ENCODE assay signal across 19 cellular contexts in the genomic region with DNA sequence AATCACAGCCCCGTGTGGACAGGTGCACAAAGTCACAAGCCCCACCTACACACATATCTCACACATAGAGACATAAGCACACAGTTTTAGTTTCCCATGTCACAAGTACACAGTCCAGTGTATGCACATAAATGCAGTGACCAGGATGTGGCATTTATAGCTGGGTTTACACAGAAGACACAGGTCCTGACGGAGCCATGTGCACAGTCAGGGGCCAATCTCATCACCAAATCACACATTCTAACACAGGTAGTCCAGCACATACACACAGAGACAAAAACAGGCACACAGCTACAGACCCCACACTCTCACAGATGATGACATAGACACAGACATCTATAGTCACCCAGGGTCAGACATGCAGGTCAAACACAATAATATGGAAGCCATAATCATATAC. TPM values are rescaled to one million over a fixed set of nuclear protein-coding genes. Genes with fewer than 3 reads are reported as not detected.
A peak's percentile ranks its signal among the peaks of the same experiment; 100 is the strongest.
DNase-seq lines count a peak whose midpoint lies in the region; ATAC-seq, FAIRE-seq and TF ChIP-seq lines count a peak whose summit lies in the region.
"Had no signal": no experiment of that assay in that cellular context is flagged by ENCODE, and none has a peak within 500 bp of the region (broad histone marks: within the 10 kb centered on the region; RNA-seq: fewer than 3 reads in every experiment).

No MANE protein-coding gene starts in this region.

- H3K9me3 Mint-ChIP-seq in MCF 10A (ENCODE audit: unreplicated experiment), result no peaks in the 10 kb centered on the region
- H3K9me3 Mint-ChIP-seq: naive thymus-derived CD4-positive, alpha-beta T cell had no signal

- POLR2A ChIA-PET in MCF 10A (lab: Yijun Ruan, JAX), result interaction anchor here (0.7 to 1.5 kb wide), 2 partner anchors 12 to 52 kb away, joined by 3 read pairs; no protein-coding TSS in a partner anchor
- POLR2A ChIA-PET in K562 (lab: Yijun Ruan, JAX), result interaction anchor here (0.6 kb wide), 1 partner anchor 321 kb away, joined by 3 read pairs; no protein-coding TSS in a partner anchor

- H2AFZ ChIP-seq in mammary epithelial cell (ENCODE audit: low read depth, low read length), result no peak overlapping the region
- no peak overlapping the region for H2AFZ ChIP-seq in K562 (ENCODE audit: low read depth, low read length)
- H2AFZ ChIP-seq in hepatocyte, result no peak overlapping the region

- no peaks in the 10 kb centered on the region for H3K27me3 ChIP-seq in mammary epithelial cell (ENCODE audit: insufficient read depth, low read length)
- no peaks in the 10 kb centered on the region for H3K27me3 ChIP-seq in K562 (ENCODE audit: control insufficient read depth in 2 of 2, insufficient read depth in 2 of 2, low read length in 2 of 2)
- no peaks in the 10 kb centered on the region for H3K27me3 ChIP-seq in hepatocyte
- no peaks in the 10 kb centered on the region for H3K27me3 ChIP-seq in thoracic aorta (replicated peaks; ENCODE audit: insufficient read depth)

- TF ChIP-seq CTCF in MCF 10A (IDR thresholded peaks at IDR 0.05; ENCODE audit: unreplicated experiment) (no peak), mammary epithelial cell (conservative IDR thresholded peaks at IDR 0.05 in 1 of 2, IDR thresholded peaks at IDR 0.05 in 1 of 2; ENCODE audit: extremely low read depth in 1 of 2, insufficient read depth in 1 of 2, low read depth in 1 of 2, low read length in 2 of 2) (no peak), K562 (IDR thresholded peaks at IDR 0.05 in 2 of 3, conservative IDR thresholded peaks at IDR 0.05 in 1 of 3; ENCODE audit: insufficient read depth in 2 of 3, low read depth in 1 of 3, low read length in 3 of 3) (no peak), hepatocyte (IDR thresholded peaks at IDR 0.05; ENCODE audit: poor library complexity) (no peak), thoracic aorta (IDR thresholded peaks at IDR 0.05) (no peak)

- BruUV-seq in MCF 10A (replicated peaks; lab: Mats Ljungman, UMichigan) (TSS peak; percentile 27), mammary epithelial cell (replicated peaks; lab: Mats Ljungman, UMichigan) (no TSS peak), K562 (replicated peaks; lab: Mats Ljungman, UMichigan) (TSS peak; percentile 50)

- H3K9me2 ChIP-seq in hepatocyte (replicated peaks; ENCODE audit: insufficient read depth), result no peaks in the 10 kb centered on the region

- no peak overlapping the region for H3K27ac Mint-ChIP-seq in MCF 10A (ENCODE audit: low read depth, unreplicated experiment)
- H3K27ac Mint-ChIP-seq: naive thymus-derived CD4-positive, alpha-beta T cell; T-helper 17 cell had no signal

- H4K20me1 ChIP-seq in mammary epithelial cell (ENCODE audit: insufficient read depth, low read length), result no peaks in the 10 kb centered on the region
- H4K20me1 ChIP-seq in K562 (replicated peaks; ENCODE audit: control insufficient read depth, insufficient read depth, low read length), result 0 out of 2 replicates have a peak, but pooled peaks cover 4% of the 10 kb centered on the region
- no peaks in the 10 kb centered on the region for H4K20me1 ChIP-seq in hepatocyte (ENCODE audit: insufficient read depth, poor library complexity, severe bottlenecking)

- TF ChIP-seq RAD21 in K562 (CRISPR knock-in tag; conservative IDR thresholded peaks at IDR 0.05 in 1 of 2, IDR thresholded peaks at IDR 0.05 in 1 of 2), result no peak

- dilution Hi-C loops in mammary epithelial cell (cut with HindIII; ENCODE audit: low sequenced_read_pairs), result no loop called here

- H3K27ac ChIP-seq in mammary epithelial cell (ENCODE audit: insufficient read depth, low read depth, low read length) (no peak overlapping the region), K562 (ENCODE audit: extremely low read depth, low read depth, low read length) (peak overlapping the region; percentile 62; the same call in 1 of the 3 replicates), hepatocyte (no peak overlapping the region), thoracic aorta (peak overlapping the region; percentile 47 to 81)
- H3K27ac ChIP-seq: HL-60 had no signal

- in situ Hi-C loops in mammary epithelial cell (cut with MboI; ENCODE audit: low sequenced_read_pairs in 2 of 2) (no loop called here), K562 (cut with MboI) (no loop called here)

- no peak for TF ChIP-seq POLR2A in K562 (conservative IDR thresholded peaks at IDR 0.05)

- FAIRE-seq in K562 (lab: Jason Lieb, UNC) (no peak), GM19239 (lab: Jason Lieb, UNC) (no peak)
- FAIRE-seq: A204.1 had no signal

- no peaks in the 10 kb centered on the region for H3K9me3 ChIP-seq in mammary epithelial cell (replicated peaks; ENCODE audit: insufficient read depth, low read length)
- H3K9me3 ChIP-seq in K562 (replicated peaks; ENCODE audit: control insufficient read depth, insufficient read depth, low read depth, low read length), result no peaks in the 10 kb centered on the region; the same call in 1 of the 2 replicates
- H3K9me3 ChIP-seq in hepatocyte (ENCODE audit: low read depth), result no peaks in the 10 kb centered on the region
- no peaks in the 10 kb centered on the region for H3K9me3 ChIP-seq in thoracic aorta

- CTCF ChIA-PET in MCF 10A (lab: Yijun Ruan, JAX) (no interaction called here), mammary epithelial cell (lab: Charles Lee; ENCODE audit: low non-redundant PET) (no interaction called here), K562 (lab: Yijun Ruan, JAX; ENCODE audit: low intra/inter-chr PET ratio) (no interaction called here)

- H3K79me2 ChIP-seq in mammary epithelial cell (ENCODE audit: insufficient read depth, low read length), result peaks cover 17% of the 10 kb centered on the region
- peaks cover 36% of the 10 kb centered on the region for H3K79me2 ChIP-seq in K562 (ENCODE audit: control insufficient read depth, insufficient read depth, low read length)
- H3K79me2 ChIP-seq in hepatocyte, result peaks cover 25% of the 10 kb centered on the region

- peaks cover 6% of the 10 kb centered on the region for H3K9me1 ChIP-seq in K562 (ENCODE audit: control insufficient read depth, insufficient read depth, low read length)

- H3K4me1 Mint-ChIP-seq in MCF 10A (ENCODE audit: insufficient read depth, unreplicated experiment), result peaks cover 18% of the 10 kb centered on the region

- intact Hi-C loops in MCF 10A (cut with micrococcal nuclease), result no loop called here
- intact Hi-C loops in mammary epithelial cell (cut with micrococcal nuclease), result no loop called here
- intact Hi-C loops in K562 (cut with micrococcal nuclease), result no loop called here

- no peak for TF ChIP-seq EP300 in K562 (IDR thresholded peaks at IDR 0.05; ENCODE audit: low read length)

- no peak overlapping the region for H3K9ac ChIP-seq in mammary epithelial cell (ENCODE audit: insufficient read depth, low read length)
- no peak overlapping the region for H3K9ac ChIP-seq in K562 (ENCODE audit: insufficient read depth in 1 of 2, low read depth in 2 of 2, low read length in 2 of 2)

- H3K36me3 ChIP-seq in mammary epithelial cell (ENCODE audit: insufficient read depth, low read length) (no peaks in the 10 kb centered on the region), K562 (ENCODE audit: control insufficient read depth, insufficient read depth, low read length) (peaks cover 36% of the 10 kb centered on the region; the same call in 2 of the 3 replicates), hepatocyte (replicated peaks; ENCODE audit: insufficient read depth, low read depth) (no peaks in the 10 kb centered on the region), thoracic aorta (peaks cover 24% of the 10 kb centered on the region)

- H3K4me2 ChIP-seq in mammary epithelial cell (ENCODE audit: insufficient read depth, low read depth, low read length) (no peak overlapping the region), K562 (ENCODE audit: insufficient read depth, low read length) (peak overlapping the region; percentile 90), hepatocyte (peak overlapping the region; percentile 99)

- H3K4me3 ChIP-seq in mammary epithelial cell (replicated peaks in 1 of 3; ENCODE audit: insufficient read depth in 1 of 3, low read depth in 2 of 3, low read length in 3 of 3), result no peak overlapping the region
- H3K4me3 ChIP-seq in K562, result peak overlapping the region; percentile 65; the same call in 1 of the 2 replicates
- no peak overlapping the region for H3K4me3 ChIP-seq in hepatocyte
- peak overlapping the region; percentile 96 for H3K4me3 ChIP-seq in thoracic aorta

- H3K36me3 Mint-ChIP-seq in MCF 10A (ENCODE audit: insufficient read depth, unreplicated experiment), result peaks cover 14% of the 10 kb centered on the region

- no peak for ATAC-seq in K562
- no peak for ATAC-seq in thoracic aorta (ENCODE audit: insufficient number of reproducible peaks, low FRiP score, low read depth)
- ATAC-seq in HG02884 (IDR thresholded peaks at IDR 0.05; ENCODE audit: unreplicated experiment), result no peak
- ATAC-seq: stimulated activated naive CD8-positive, alpha-beta T cell treated with anti-CD3 and anti-CD28 coated beads, Interleukin-15, Interleukin-2, amounts not matched to agents 100 U/mL and 50 U/mL, for 24 hours; T-helper 17 cell had no signal

- no peak overlapping the region for H3K4me3 Mint-ChIP-seq in MCF 10A (ENCODE audit: unreplicated experiment)
- H3K4me3 Mint-ChIP-seq: naive thymus-derived CD4-positive, alpha-beta T cell; T-helper 17 cell had no signal

- DNase-seq in MCF 10A (ENCODE audit: unreplicated experiment) (no peak), mammary epithelial cell (no peak), K562 (ENCODE audit: extremely low read depth in 1 of 4, low spot score in 3 of 4) (no peak), hepatocyte (ENCODE audit: low spot score) (no peak), thoracic aorta (ENCODE audit: low spot score) (no peak), SK-N-DZ (ENCODE audit: low spot score) (no peak), GM19239 (ENCODE audit: insufficient read length, low spot score) (no peak)
- DNase-seq: activated T-cell treated with anti-CD3 and anti-CD28 coated beads, Interleukin-2, amount 50 U/mL, for 1 hour; effector CD8-positive, alpha-beta T cell; H7; naive thymus-derived CD4-positive, alpha-beta T cell; NCI-H1694 treated with DMSO at 0.1 percent for 48 hours; NCI-H510A; retina; stimulated activated naive CD8-positive, alpha-beta T cell treated with anti-CD3 and anti-CD28 coated beads, Interleukin-15, Interleukin-2, amounts not matched to agents 100 U/mL and 50 U/mL, for 24 hours; T-helper 17 cell had no signal

- H3K4me1 ChIP-seq in mammary epithelial cell (ENCODE audit: insufficient read depth, low read length), result peaks cover 18% of the 10 kb centered on the region
- peaks cover 39 to 61% of the 10 kb centered on the region in 2 experiments for H3K4me1 ChIP-seq in K562 (replicated peaks in 1 of 2; ENCODE audit: control insufficient read depth in 2 of 2, insufficient read depth in 2 of 2, low read length in 2 of 2)
- H3K4me1 ChIP-seq in hepatocyte (ENCODE audit: insufficient read depth), result peaks cover 5% of the 10 kb centered on the region
- H3K4me1 ChIP-seq in thoracic aorta (ENCODE audit: control insufficient read depth in 1 of 2, low read depth in 2 of 2), result peaks cover 3 to 32% of the 10 kb centered on the region in 2 donors

- 57% methylated on average over 2 of the region's 2 CpGs for WGBS in mammary epithelial cell (ENCODE audit: low coverage, missing lambda C conversion rate)
- WGBS in K562 (ENCODE audit: insufficient coverage, low coverage, missing lambda C conversion rate), result 39% methylated on average over 2 of the region's 2 CpGs
- 81% methylated on average over 2 of the region's 2 CpGs for WGBS in hepatocyte (ENCODE audit: low lambda C conversion rate, missing lambda C conversion rate)

- H3K27me3 Mint-ChIP-seq in MCF 10A (ENCODE audit: insufficient read depth, unreplicated experiment), result no peaks in the 10 kb centered on the region
- H3K27me3 Mint-ChIP-seq: naive thymus-derived CD4-positive, alpha-beta T cell; T-helper 17 cell had no signal

RNA-seq across cellular contexts. Expression of a gene that starts 2.2 kb away (rescaled TPM):
- total RNA-seq in MCF 10A (2022) (18.4 and 21.1 TPM in 2 replicates), mammary epithelial cell (10 to 100 TPM; 12.5 to 21.2 TPM), K562 (2014; rRNA removed) (10.3 and 12.2 TPM in 2 replicates), K562 (2014; rRNA removed; fragmentation: Illumina TruSeq; extraction: Trizol) (3.0 TPM in 2 replicates), K562 (2015; rRNA removed; fragmentation: Illumina TruSeq; extraction: Trizol) (5.0 and 5.7 TPM in 2 replicates), K562 (2021) (38.6 and 41.5 TPM in 2 replicates), hepatocyte (15.7 and 26.0 TPM in 2 replicates), thoracic aorta (100 to 1,000 TPM; 101 to 133 TPM)
- polyA plus RNA-seq in mammary epithelial cell (9.3 TPM), K562 (2011; rRNA removed) (6.6 and 9.2 TPM in 2 replicates), K562 (2014; fragmentation: Illumina TruSeq; extraction: Trizol) (9.0 and 13.7 TPM in 2 replicates), K562 (2014; fragmentation: Nextera tagmentation; extraction: Ambion mirVana) (under 1 TPM; 0.39 to 0.63 TPM), K562 (2014; rRNA removed) (16.1 and 18.8 TPM in 2 replicates), hepatocyte (31.3 and 32.1 TPM in 2 replicates)
- polyA minus RNA-seq in mammary epithelial cell, result 15.8 TPM
- total RNA-seq in K562 (2011; cell fraction: chromatin; rRNA removed; ENCODE audit: low replicate concordance), result 39.2 and 53.7 TPM in 2 replicates
- total RNA-seq in K562 (2011; cell fraction: nucleolus; rRNA removed), result 24.0 and 29.3 TPM in 2 replicates
- 33.8 and 65.4 TPM in 2 replicates for total RNA-seq in K562 (2011; cell fraction: nucleoplasm; rRNA removed)
- 6.5 and 15.8 TPM in 2 replicates for polyA plus RNA-seq in K562 (2011; cell fraction: cytosol; rRNA removed)
- 20.5 and 36.4 TPM in 2 replicates for polyA plus RNA-seq in K562 (2011; cell fraction: nucleus; rRNA removed)
- polyA plus RNA-seq in K562 (2012), result 12.7 and 13.9 TPM in 2 replicates
- 14.8 and 16.7 TPM in 2 replicates for polyA minus RNA-seq in K562 (2011; rRNA and poly(A)+ RNA removed)
- polyA minus RNA-seq in K562 (2011; cell fraction: cytosol; rRNA and poly(A)+ RNA removed), result 4.8 and 6.4 TPM in 2 replicates
- polyA minus RNA-seq in K562 (2011; cell fraction: nucleus; rRNA and poly(A)+ RNA removed), result 7.8 and 8.3 TPM in 2 replicates
- polyA plus RNA-seq in SK-N-DZ (2014; cell fraction: cytosol; rRNA removed), result 13.1 and 34.2 TPM in 2 replicates
- polyA plus RNA-seq in SK-N-DZ (2014; cell fraction: nucleus; rRNA removed), result 12.6 and 32.3 TPM in 2 replicates

RNA-seq across cellular contexts. Expression of a gene that starts 28.4 kb away (rescaled TPM):
- total RNA-seq in MCF 10A (2022), result 41.7 and 46.7 TPM in 2 replicates
- total RNA-seq in mammary epithelial cell, result 10 to 100 TPM; 23.8 to 32.0 TPM
- 23.0 TPM for polyA plus RNA-seq in mammary epithelial cell
- polyA minus RNA-seq in mammary epithelial cell, result 39.1 TPM
- total RNA-seq in K562 (2011; cell fraction: chromatin; rRNA removed; ENCODE audit: low replicate concordance), result 33.1 and 73.6 TPM in 2 replicates
- 54.3 and 55.7 TPM in 2 replicates for total RNA-seq in K562 (2011; cell fraction: nucleolus; rRNA removed)
- total RNA-seq in K562 (2011; cell fraction: nucleoplasm; rRNA removed), result 43.2 and 52.2 TPM in 2 replicates
- total RNA-seq in K562 (2014; rRNA removed), result 18.3 and 20.0 TPM in 2 replicates
- total RNA-seq in K562 (2014; rRNA removed; fragmentation: Illumina TruSeq; extraction: Trizol), result 5.2 and 5.5 TPM in 2 replicates
- total RNA-seq in K562 (2015; rRNA removed; fragmentation: Illumina TruSeq; extraction: Trizol), result 12.9 and 13.6 TPM in 2 replicates
- 24.0 and 27.2 TPM in 2 replicates for total RNA-seq in K562 (2021)
- 14.4 and 17.6 TPM in 2 replicates for polyA plus RNA-seq in K562 (2011; rRNA removed)
- polyA plus RNA-seq in K562 (2011; cell fraction: cytosol; rRNA removed), result 19.5 and 37.8 TPM in 2 replicates
- polyA plus RNA-seq in K562 (2011; cell fraction: nucleus; rRNA removed), result 55.8 and 89.2 TPM in 2 replicates
- 16.4 and 27.2 TPM in 2 replicates for polyA plus RNA-seq in K562 (2012)
- polyA plus RNA-seq in K562 (2014; fragmentation: Illumina TruSeq; extraction: Trizol), result 7.2 and 15.7 TPM in 2 replicates
- under 1 TPM; 0.41 to 0.51 TPM for polyA plus RNA-seq in K562 (2014; fragmentation: Nextera tagmentation; extraction: Ambion mirVana)
- polyA plus RNA-seq in K562 (2014; rRNA removed), result 26.5 and 32.3 TPM in 2 replicates
- 7.3 and 13.0 TPM in 2 replicates for polyA minus RNA-seq in K562 (2011; rRNA and poly(A)+ RNA removed)
- polyA minus RNA-seq in K562 (2011; cell fraction: cytosol; rRNA and poly(A)+ RNA removed), result 15.0 and 15.7 TPM in 2 replicates
- polyA minus RNA-seq in K562 (2011; cell fraction: nucleus; rRNA and poly(A)+ RNA removed), result 25.1 and 25.8 TPM in 2 replicates
- total RNA-seq in hepatocyte, result 46.2 and 49.2 TPM in 2 replicates
- polyA plus RNA-seq in hepatocyte, result 40.2 and 40.7 TPM in 2 replicates
- 100 to 1,000 TPM in 1 of 2 donors, 10 to 100 TPM in 1; 53.6 to 127 TPM for total RNA-seq in thoracic aorta
- polyA plus RNA-seq in SK-N-DZ (2014; cell fraction: cytosol; rRNA removed), result 44.2 and 50.1 TPM in 2 replicates
- polyA plus RNA-seq in SK-N-DZ (2014; cell fraction: nucleus; rRNA removed), result 60.6 and 62.4 TPM in 2 replicates

RNA-seq across cellular contexts. Expression of a gene that starts 28.6 kb away (rescaled TPM):
- total RNA-seq in MCF 10A (2022) (27.1 and 33.2 TPM in 2 replicates), mammary epithelial cell (10 to 100 TPM; 38.7 to 40.0 TPM), K562 (2014; rRNA removed) (7.4 and 8.7 TPM in 2 replicates), K562 (2014; rRNA removed; fragmentation: Illumina TruSeq; extraction: Trizol) (3.4 and 4.0 TPM in 2 replicates), K562 (2015; rRNA removed; fragmentation: Illumina TruSeq; extraction: Trizol) (4.7 and 5.1 TPM in 2 replicates), K562 (2021) (9.0 and 9.3 TPM in 2 replicates), hepatocyte (52.3 and 52.9 TPM in 2 replicates), thoracic aorta (10 to 100 TPM; 45.4 to 79.4 TPM)
- polyA plus RNA-seq in mammary epithelial cell (25.4 TPM), K562 (2011; rRNA removed) (6.0 and 6.1 TPM in 2 replicates), K562 (2014; fragmentation: Illumina TruSeq; extraction: Trizol) (5.8 and 6.6 TPM in 2 replicates), K562 (2014; fragmentation: Nextera tagmentation; extraction: Ambion mirVana) (under 1 TPM; 0.08 to 0.22 TPM), K562 (2014; rRNA removed) (6.4 and 8.9 TPM in 2 replicates), hepatocyte (67.6 and 75.8 TPM in 2 replicates)
- polyA minus RNA-seq in mammary epithelial cell, result 36.0 TPM
- 7.8 and 24.0 TPM in 2 replicates for total RNA-seq in K562 (2011; cell fraction: chromatin; rRNA removed; ENCODE audit: low replicate concordance)
- 14.8 and 15.4 TPM in 2 replicates for total RNA-seq in K562 (2011; cell fraction: nucleolus; rRNA removed)
- 8.1 and 11.3 TPM in 2 replicates for total RNA-seq in K562 (2011; cell fraction: nucleoplasm; rRNA removed)
- polyA plus RNA-seq in K562 (2011; cell fraction: cytosol; rRNA removed), result 6.4 and 8.6 TPM in 2 replicates
- 5.3 and 9.3 TPM in 2 replicates for polyA plus RNA-seq in K562 (2011; cell fraction: nucleus; rRNA removed)
- 6.0 and 10.0 TPM in 2 replicates for polyA plus RNA-seq in K562 (2012)
- 7.3 and 9.6 TPM in 2 replicates for polyA minus RNA-seq in K562 (2011; rRNA and poly(A)+ RNA removed)
- 3.9 and 6.0 TPM in 2 replicates for polyA minus RNA-seq in K562 (2011; cell fraction: cytosol; rRNA and poly(A)+ RNA removed)
- 4.3 and 4.7 TPM in 2 replicates for polyA minus RNA-seq in K562 (2011; cell fraction: nucleus; rRNA and poly(A)+ RNA removed)
- polyA plus RNA-seq in SK-N-DZ (2014; cell fraction: cytosol; rRNA removed), result 5.7 and 5.9 TPM in 2 replicates
- polyA plus RNA-seq in SK-N-DZ (2014; cell fraction: nucleus; rRNA removed), result 5.1 and 5.7 TPM in 2 replicates

Comparison
In these comparisons a context has a peak if more than half of its experiments do, and no peak if none do; other contexts are left out.
1. H3K27ac ChIP-seq: peak in K562 (single experiment) and thoracic aorta (2 of 2); none in mammary epithelial cell (single experiment) and hepatocyte (single experiment).
2. H3K4me3 ChIP-seq: peak in K562 (single experiment) and thoracic aorta (single experiment); none in mammary epithelial cell (0 of 3) and hepatocyte (single experiment).